ENCODE assay signal across 19 cellular contexts in genomic region chr11:130528301-130528651, GRCh38.
DNase-seq lines count a peak whose midpoint lies in the region; ATAC-seq, FAIRE-seq and TF ChIP-seq lines count a peak whose summit lies in the region.
"Had no signal": no experiment of that assay in that cellular context is flagged by ENCODE, and none has a peak within 500 bp of the region (broad histone marks: within the 10 kb centered on the region; RNA-seq: fewer than 3 reads in every experiment).

No MANE protein-coding gene starts in this region.

- no peak for TF ChIP-seq RAD21 in SK-N-SH (IDR thresholded peaks at IDR 0.05; ENCODE audit: low read length)

- intact Hi-C loops in left ventricle myocardium superior (cut with micrococcal nuclease), result loop anchor here (10.0 kb wide), 1 partner anchor 53 kb away; no protein-coding TSS in a partner anchor

- H3K23ac ChIP-seq in trophoblast cell (ENCODE audit: low read length), result no peak overlapping the region

- H3K4me3 ChIP-seq in HEK293 (ENCODE audit: low read depth, low read length) (no peak overlapping the region), astrocyte (ENCODE audit: insufficient read depth, low read depth, low read length) (no peak overlapping the region), trophoblast cell (ENCODE audit: low read depth, low read length) (no peak overlapping the region), SK-N-SH (ENCODE audit: low read depth in 2 of 2, low read length in 1 of 2) (no peak overlapping the region)
- H3K4me3 ChIP-seq: GM23338, sigmoid colon, uterus had no signal

- peak overlapping the region; percentile 1 for H3K27ac Mint-ChIP-seq in astrocyte (ENCODE audit: unreplicated experiment)
- H3K27ac Mint-ChIP-seq in activated CD8-positive, alpha-beta T cell treated with anti-CD3 and anti-CD28 coated beads, Interleukin-2, amount 10 ng/mL, durations not matched to agents 7 days and 5 days, result no peak overlapping the region
- H3K27ac Mint-ChIP-seq: activated T-helper 17 cell treated with anti-CD3 and anti-CD28 coated beads, Interleukin-2, amount 50 U/mL, for 72 hours; effector memory CD8-positive, alpha-beta T cell; GM23338; IgD-negative memory B cell had no signal

- TF ChIP-seq CTCF in HEK293 (tag by site-specific recombination; IDR thresholded peaks at IDR 0.05), result no peak
- no peak for TF ChIP-seq CTCF in astrocyte (IDR thresholded peaks at IDR 0.05; ENCODE audit: insufficient read depth, low read depth, low read length)
- TF ChIP-seq CTCF in SK-N-SH (IDR thresholded peaks at IDR 0.05), result no peak

- H3K9ac ChIP-seq in astrocyte (ENCODE audit: low read length) (peak overlapping the region; percentile 48), trophoblast cell (ENCODE audit: low read length) (no peak overlapping the region), SK-N-SH (no peak overlapping the region)

- no peaks in the 10 kb centered on the region for H4K20me1 ChIP-seq in astrocyte (ENCODE audit: insufficient read depth, low read length)
- no peaks in the 10 kb centered on the region for H4K20me1 ChIP-seq in SK-N-SH (ENCODE audit: insufficient read depth)

- H2BK12ac ChIP-seq in trophoblast cell (ENCODE audit: low read length), result no peak overlapping the region

- H3K14ac ChIP-seq in trophoblast cell (ENCODE audit: low read length), result no peak overlapping the region

- no peak overlapping the region for H3K18ac ChIP-seq in trophoblast cell (ENCODE audit: low read length)

- no peak overlapping the region for H4K91ac ChIP-seq in trophoblast cell (ENCODE audit: low read depth, low read length)

- no peak for TF ChIP-seq EP300 in SK-N-SH (IDR thresholded peaks at IDR 0.05; ENCODE audit: borderline replicate concordance in 1 of 2, low read depth in 1 of 2, low read length in 1 of 2)

- CTCF ChIA-PET in HEK293 (lab: Yijun Ruan, JAX), result interaction anchor here (0.9 to 1.4 kb wide), 4 partner anchors 11 to 299 kb away, joined by 3 to 4 read pairs (median 4); no protein-coding TSS in a partner anchor
- CTCF ChIA-PET in SK-N-SH (lab: Yijun Ruan, JAX), result interaction anchor here (1.4 kb wide), 1 partner anchor 334 kb away, joined by 4 read pairs; no protein-coding TSS in a partner anchor
- CTCF ChIA-PET in activated CD8-positive, alpha-beta T cell treated with anti-CD3 and anti-CD28 coated beads, Interleukin-2, amount 10 ng/mL, durations not matched to agents 7 days and 5 days (lab: Charles Lee), result no interaction called here

- no peak overlapping the region for H2BK5ac ChIP-seq in trophoblast cell (ENCODE audit: low read depth, low read length, poor library complexity)

- DNase-seq in astrocyte (ENCODE audit: low read depth) (peak; percentile 62), left ventricle myocardium superior (no peak), trophoblast cell (peak; percentile 37 to 43), SHP77 treated with DMSO at 0.1 percent for 48 hours (lab: John Stamatoyannopoulos, UW) (no peak), frontal cortex (ENCODE audit: low spot score in 2 of 2) (no peak), SK-N-SH (no peak)
- no peak for DNase-seq in activated CD8-positive, alpha-beta T cell treated with anti-CD3 and anti-CD28 coated beads, Interleukin-2, amount 10 ng/mL, durations not matched to agents 7 days and 5 days
- DNase-seq: activated CD4-positive, CD25-positive, alpha-beta regulatory T cell; effector memory CD8-positive, alpha-beta T cell; NCI-H524 treated with DMSO at 0.1 percent for 48 hours; nucleus accumbens; sigmoid colon; stimulated activated CD4-positive, alpha-beta T cell treated with anti-CD3 and anti-CD28 coated beads, Interleukin-2, amount 100 ng/mL, for 24 hours; T-helper 9 cell; uterus had no signal

- no peaks in the 10 kb centered on the region for H3K79me1 ChIP-seq in trophoblast cell (ENCODE audit: low read length)

- H4K8ac ChIP-seq in trophoblast cell (ENCODE audit: low read depth, low read length), result no peak overlapping the region

- H3K27ac ChIP-seq in HEK293 (ENCODE audit: extremely low read depth, low read depth, low read length), result no peak overlapping the region
- no peak overlapping the region for H3K27ac ChIP-seq in astrocyte (ENCODE audit: low read depth, low read length)
- no peak overlapping the region for H3K27ac ChIP-seq in trophoblast cell (ENCODE audit: low read depth, low read length)
- no peak overlapping the region for H3K27ac ChIP-seq in SK-N-SH (ENCODE audit: low read depth in 2 of 2, low read length in 1 of 2)
- H3K27ac ChIP-seq: uterus had no signal

- H3K27me3 ChIP-seq in astrocyte (ENCODE audit: insufficient read depth, low read length), result no peaks in the 10 kb centered on the region
- H3K27me3 ChIP-seq in trophoblast cell (ENCODE audit: insufficient read depth, low read length), result no peaks in the 10 kb centered on the region
- no peaks in the 10 kb centered on the region for H3K27me3 ChIP-seq in SK-N-SH (ENCODE audit: insufficient read depth)
- H3K27me3 ChIP-seq: sigmoid colon, uterus had no signal

- H3K36me3 ChIP-seq in HEK293 (ENCODE audit: control insufficient read depth in 2 of 2, insufficient read depth in 1 of 2, low read length in 2 of 2) (no peaks in the 10 kb centered on the region), astrocyte (ENCODE audit: insufficient read depth, low read length) (no peaks in the 10 kb centered on the region), trophoblast cell (ENCODE audit: control insufficient read depth in 1 of 2, insufficient read depth in 2 of 2, low read length in 2 of 2) (no peaks in the 10 kb centered on the region), SK-N-SH (replicated peaks in 1 of 2; ENCODE audit: control insufficient read depth in 1 of 2, insufficient read depth in 2 of 2, low read length in 1 of 2) (no peaks in the 10 kb centered on the region)
- H3K36me3 ChIP-seq: sigmoid colon, uterus had no signal

- no peaks in the 10 kb centered on the region for H3K36me3 Mint-ChIP-seq in astrocyte (ENCODE audit: low read depth, unreplicated experiment)
- no peaks in the 10 kb centered on the region for H3K36me3 Mint-ChIP-seq in activated CD8-positive, alpha-beta T cell treated with anti-CD3 and anti-CD28 coated beads, Interleukin-2, amount 10 ng/mL, durations not matched to agents 7 days and 5 days (ENCODE audit: low read depth)
- H3K36me3 Mint-ChIP-seq: IgD-negative memory B cell had no signal

- H3K4me1 ChIP-seq in HEK293 (ENCODE audit: control insufficient read depth, insufficient read depth, low read length), result no peaks in the 10 kb centered on the region; the same call in 1 of the 2 replicates
- peaks cover 33% of the 10 kb centered on the region for H3K4me1 ChIP-seq in astrocyte (ENCODE audit: insufficient read depth, low read length)
- H3K4me1 ChIP-seq in trophoblast cell (ENCODE audit: control insufficient read depth in 1 of 2, insufficient read depth in 2 of 2, low read length in 2 of 2), result peaks cover 6 to 11% of the 10 kb centered on the region in 2 experiments
- H3K4me1 ChIP-seq in SK-N-SH (ENCODE audit: control insufficient read depth in 1 of 2, insufficient read depth in 2 of 2, low read depth in 1 of 2, low read length in 1 of 2), result peaks cover 2 to 7% of the 10 kb centered on the region in 2 experiments; a peak in 1 of 4 replicates
- H3K4me1 ChIP-seq: uterus had no signal

- no peaks in the 10 kb centered on the region for H3F3A ChIP-seq in SK-N-SH (replicated peaks; ENCODE audit: insufficient read depth)

- peak overlapping the region; percentile 78 for H3K4me2 ChIP-seq in astrocyte (ENCODE audit: low read length)
- H3K4me2 ChIP-seq in trophoblast cell (ENCODE audit: low read length), result no peak overlapping the region
- H3K4me2 ChIP-seq in SK-N-SH, result no peak overlapping the region
- H3K4me2 ChIP-seq: GM23338 had no signal

- POLR2A ChIA-PET in HEK293 (lab: Yijun Ruan, JAX) (interaction anchor here (0.6 to 1.0 kb wide), 2 partner anchors 12 to 726 kb away, joined by 5 read pairs; no protein-coding TSS in a partner anchor), SK-N-SH (lab: Yijun Ruan, JAX) (no interaction called here)
- POLR2A ChIA-PET in activated CD8-positive, alpha-beta T cell treated with anti-CD3 and anti-CD28 coated beads, Interleukin-2, amount 10 ng/mL, durations not matched to agents 7 days and 5 days (lab: Charles Lee), result no interaction called here

- FAIRE-seq in astrocyte (lab: Jason Lieb, UNC), result no peak
- FAIRE-seq in frontal cortex (lab: Jason Lieb, UNC), result no peak

- H4K12ac ChIP-seq in trophoblast cell (ENCODE audit: low read depth, low read length), result no peak overlapping the region

- H2AFZ ChIP-seq in astrocyte (ENCODE audit: low read depth, low read length) (peak overlapping the region; percentile 23), trophoblast cell (ENCODE audit: insufficient read depth, low read length, poor library complexity) (no peak overlapping the region), SK-N-SH (ENCODE audit: low read depth) (no peak overlapping the region)

- no peak overlapping the region for H3K4ac ChIP-seq in trophoblast cell (ENCODE audit: low read depth, low read length)

- no peaks in the 10 kb centered on the region for H3K79me2 ChIP-seq in astrocyte (ENCODE audit: insufficient read depth, low read length)
- no peaks in the 10 kb centered on the region for H3K79me2 ChIP-seq in trophoblast cell (ENCODE audit: control insufficient read depth, insufficient read depth, low read length, poor library complexity)
- H3K79me2 ChIP-seq in SK-N-SH (ENCODE audit: insufficient read depth), result no peaks in the 10 kb centered on the region

- no peaks in the 10 kb centered on the region for H3K9me3 Mint-ChIP-seq in astrocyte (ENCODE audit: unreplicated experiment)
- no peaks in the 10 kb centered on the region for H3K9me3 Mint-ChIP-seq in activated CD8-positive, alpha-beta T cell treated with anti-CD3 and anti-CD28 coated beads, Interleukin-2, amount 10 ng/mL, durations not matched to agents 7 days and 5 days (ENCODE audit: insufficient read depth)
- H3K9me3 Mint-ChIP-seq: activated T-helper 17 cell treated with anti-CD3 and anti-CD28 coated beads, Interleukin-2, amount 50 U/mL, for 72 hours; effector memory CD8-positive, alpha-beta T cell; GM23338; IgD-negative memory B cell had no signal

- peaks cover 6% of the 10 kb centered on the region for H3K27me3 Mint-ChIP-seq in astrocyte (ENCODE audit: low read depth, unreplicated experiment)
- H3K27me3 Mint-ChIP-seq in activated CD8-positive, alpha-beta T cell treated with anti-CD3 and anti-CD28 coated beads, Interleukin-2, amount 10 ng/mL, durations not matched to agents 7 days and 5 days (ENCODE audit: low read depth), result peaks cover 2% of the 10 kb centered on the region

- peaks cover 31% of the 10 kb centered on the region for H3K4me1 Mint-ChIP-seq in astrocyte (ENCODE audit: low read depth, unreplicated experiment)
- no peaks in the 10 kb centered on the region for H3K4me1 Mint-ChIP-seq in activated CD8-positive, alpha-beta T cell treated with anti-CD3 and anti-CD28 coated beads, Interleukin-2, amount 10 ng/mL, durations not matched to agents 7 days and 5 days (ENCODE audit: low read depth)
- H3K4me1 Mint-ChIP-seq: activated T-helper 17 cell treated with anti-CD3 and anti-CD28 coated beads, Interleukin-2, amount 50 U/mL, for 72 hours; IgD-negative memory B cell had no signal

- H3K9me2 ChIP-seq in SK-N-SH, result no peaks in the 10 kb centered on the region

- H3K4me3 Mint-ChIP-seq in astrocyte (ENCODE audit: unreplicated experiment), result no peak overlapping the region
- H3K4me3 Mint-ChIP-seq in activated CD8-positive, alpha-beta T cell treated with anti-CD3 and anti-CD28 coated beads, Interleukin-2, amount 10 ng/mL, durations not matched to agents 7 days and 5 days, result no peak overlapping the region
- H3K4me3 Mint-ChIP-seq: activated T-helper 17 cell treated with anti-CD3 and anti-CD28 coated beads, Interleukin-2, amount 50 U/mL, for 72 hours; effector memory CD8-positive, alpha-beta T cell; GM23338; IgD-negative memory B cell had no signal

- no peak overlapping the region for H2BK120ac ChIP-seq in trophoblast cell (ENCODE audit: insufficient read depth, low read length, poor library complexity)

- no CpG with 5 or more reads among the region's 6 CpGs for WGBS in trophoblast cell (ENCODE audit: extremely low coverage, insufficient coverage, insufficient read length)
- WGBS in SK-N-SH (ENCODE audit: low lambda C conversion rate), result 75% methylated on average over 4 of the region's 6 CpGs

- H3K9me3 ChIP-seq in HEK293 (ENCODE audit: control insufficient read depth, insufficient read depth, low read depth, low read length) (no peaks in the 10 kb centered on the region), astrocyte (ENCODE audit: insufficient read depth, low read depth, low read length) (no peaks in the 10 kb centered on the region), trophoblast cell (ENCODE audit: insufficient read depth, low read depth, low read length) (no peaks in the 10 kb centered on the region), SK-N-SH (no peaks in the 10 kb centered on the region)
- H3K9me3 ChIP-seq: sigmoid colon, uterus had no signal

- H2AK5ac ChIP-seq in trophoblast cell (ENCODE audit: low read length), result no peak overlapping the region

- peak; percentile 41 for ATAC-seq in left ventricle myocardium superior
- no peak for ATAC-seq in activated CD8-positive, alpha-beta T cell treated with anti-CD3 and anti-CD28 coated beads, Interleukin-2, amount 10 ng/mL, durations not matched to agents 7 days and 5 days
- ATAC-seq: activated T-helper 17 cell treated with anti-CD3 and anti-CD28 coated beads, Interleukin-2, amount 50 U/mL, for 72 hours; effector memory CD8-positive, alpha-beta T cell; GM23338 had no signal

Comparison
In these comparisons a context has a peak if more than half of its experiments do, and no peak if none do; other contexts are left out.
1. DNase-seq: peak in astrocyte (single experiment) and trophoblast cell (2 of 2); none in left ventricle myocardium superior (single experiment), SHP77 treated with DMSO at 0.1 percent for 48 hours (single experiment), frontal cortex (0 of 2), SK-N-SH (single experiment) and activated CD8-positive, alpha-beta T cell treated with anti-CD3 and anti-CD28 coated beads, Interleukin-2, amount 10 ng/mL, durations not matched to agents 7 days and 5 days (single experiment).